ENCODE assay signal across 8 cellular contexts in genomic region chr16:4801962-4802658, GRCh38. TPM values are rescaled to one million over a fixed set of nuclear protein-coding genes. Genes with fewer than 3 reads are reported as not detected.
DNase-seq lines count a peak whose midpoint lies in the region; ATAC-seq and TF ChIP-seq lines count a peak whose summit lies in the region.

Gene ROGDI (minus strand): TSS chr16:4802633. CDS start chr16:4802571, 62 bp downstream.

- H3K27me3 ChIP-seq in iPS DF 6.9 (ENCODE audit: control insufficient read depth, insufficient read depth, low read length) (no peaks in the 10 kb centered on the region), sigmoid colon (no peaks in the 10 kb centered on the region)

- WGBS in iPS DF 6.9 (ENCODE audit: insufficient coverage, insufficient read length) = no CpG with 5 or more reads among the region's 70 CpGs
- 0 to 1% methylated on average over 70 of the region's 70 CpGs for WGBS in sigmoid colon, 2 donors

- no peak for TF ChIP-seq EP300 in sigmoid colon (IDR thresholded peaks at IDR 0.05)

- H3K4me1 ChIP-seq in iPS DF 6.9 (ENCODE audit: control insufficient read depth, insufficient read depth, low read length) (peaks cover 2% of the 10 kb centered on the region; the same call in 1 of the 2 replicates), sigmoid colon (peaks cover 0 to 41% (median 35%) of the 10 kb centered on the region in 4 donors)

- peak; percentile 27 to 61 for TF ChIP-seq POLR2A in sigmoid colon (IDR thresholded peaks at IDR 0.05)

- in situ Hi-C loops in astrocyte of the spinal cord (cut with HindIII; ENCODE audit: low sequenced_read_pairs) = no loop called here

- intact Hi-C loops in sigmoid colon (cut with DNase I) = loop anchor here (2.0 kb wide), 4 partner anchors 33 to 155 kb away; partner anchors contain the start of genes ANKS3, DNAAF8, GLYR1 and UBN1

- no peaks in the 10 kb centered on the region for H3K9me3 ChIP-seq in iPS DF 6.9 (ENCODE audit: control insufficient read depth, insufficient read depth, low read length)
- H3K9me3 ChIP-seq in sigmoid colon = no peaks in the 10 kb centered on the region

- TF ChIP-seq CTCF in astrocyte of the spinal cord (IDR thresholded peaks at IDR 0.05; ENCODE audit: low read depth, low read length) (no peak), sigmoid colon (IDR thresholded peaks at IDR 0.05) (no peak)

- H3K27ac ChIP-seq in iPS DF 6.9 (ENCODE audit: low read length) (no peak within 1 kb of the TSS), sigmoid colon (peak within 1 kb of the TSS; percentile 86 to 92 (median 88))

- H3K36me3 ChIP-seq in iPS DF 6.9 (ENCODE audit: control insufficient read depth, insufficient read depth, low read length) (peaks cover 11% of the 10 kb centered on the region), sigmoid colon (peaks cover 0 to 38% (median 18%) of the 10 kb centered on the region in 4 donors)

- peak within 1 kb of the TSS; percentile 63 for H3K4me3 ChIP-seq in astrocyte of the spinal cord (ENCODE audit: low read depth, low read length)
- H3K4me3 ChIP-seq in iPS DF 6.9 (ENCODE audit: low read length) = peak within 1 kb of the TSS; percentile 93
- H3K4me3 ChIP-seq in sigmoid colon = peak within 1 kb of the TSS; percentile 55 to 86 (median 74)

- ATAC-seq in GM18499 (IDR thresholded peaks at IDR 0.05; ENCODE audit: insufficient read depth, unreplicated experiment) (peak; percentile 42), HG02870 (IDR thresholded peaks at IDR 0.05; ENCODE audit: unreplicated experiment) (peak; percentile 54)

- DNase-seq in NCI-H1436 treated with DMSO at 0.1 percent for 48 hours (lab: John Stamatoyannopoulos, UW) (peak; percentile 53), T-helper 9 cell (peak; percentile 80), astrocyte of the spinal cord (ENCODE audit: low read depth, low spot score) (peak; percentile 35), iPS DF 6.9 (ENCODE audit: low read depth, low spot score) (peak; percentile 70), sigmoid colon (peak; percentile 90), T1000 (lab: John Stamatoyannopoulos, UW) (no peak)

RNA-seq across cellular contexts. Expression of gene ROGDI, which starts in this region (rescaled TPM):
- 10 to 100 TPM; 47.9 to 72.8 (median 58.3) TPM for total RNA-seq in sigmoid colon
- polyA plus RNA-seq in sigmoid colon = 10 to 100 TPM; 23.4 to 46.7 (median 25.2) TPM
